15 cellular contexts compared by ENCODE assay signal in the genomic region with DNA sequence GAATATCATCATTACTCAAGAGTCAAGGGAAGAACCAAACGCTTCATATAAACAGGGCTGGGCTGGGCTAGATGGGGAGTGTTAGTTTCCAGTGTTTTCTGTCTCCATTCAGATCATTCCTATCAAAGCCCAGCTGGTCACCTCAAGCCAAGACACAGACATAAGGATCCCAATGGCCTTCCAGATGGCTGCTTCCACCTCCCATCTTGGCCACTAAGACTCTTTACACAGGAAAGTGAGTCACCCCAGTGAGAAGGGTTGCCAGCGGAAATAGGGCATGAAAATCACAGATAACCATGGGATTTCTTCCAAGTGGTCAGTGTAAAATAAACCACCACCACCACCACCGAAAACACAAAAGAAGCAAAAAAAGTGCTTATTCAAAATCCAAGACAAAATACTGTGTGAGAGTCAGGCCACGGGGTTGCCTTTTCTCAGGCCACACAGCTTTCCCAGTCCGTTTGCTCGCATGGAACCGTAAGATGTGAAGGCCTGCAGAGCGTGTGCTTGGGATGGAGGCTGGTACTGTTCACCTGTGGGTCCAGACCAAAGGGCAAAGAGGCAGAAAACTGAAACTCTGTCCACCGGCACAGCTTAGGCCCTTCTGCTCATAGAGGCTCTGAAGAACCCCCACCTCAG. TPM values are rescaled to one million over a fixed set of nuclear protein-coding genes. Genes with fewer than 3 reads are reported as not detected.
DNase-seq lines count a peak whose midpoint lies in the region; ATAC-seq, FAIRE-seq and TF ChIP-seq lines count a peak whose summit lies in the region.
"Had no signal": no experiment of that assay in that cellular context is flagged by ENCODE, and none has a peak within 500 bp of the region (broad histone marks: within the 10 kb centered on the region; RNA-seq: fewer than 3 reads in every experiment).

No MANE protein-coding gene starts in this region.

- H3K27me3 ChIP-seq in small intestine (ENCODE audit: control insufficient read depth in 2 of 2, insufficient read depth in 2 of 2, low read length in 2 of 2) (peaks cover 0 to 3% of the 10 kb centered on the region in 2 donors), HepG2 (ENCODE audit: control insufficient read depth in 1 of 2, insufficient read depth in 2 of 2, low read length in 2 of 2) (peaks cover 0 to 4% of the 10 kb centered on the region in 2 experiments; a peak in 1 of 5 replicates)
- H3K27me3 ChIP-seq: vagina had no signal

- no peak overlapping the region for H3K9ac ChIP-seq in HepG2 (ENCODE audit: insufficient read depth, low read depth, low read length)
- H3K9ac ChIP-seq: parathyroid adenoma had no signal

- WGBS in small intestine, 3 donors, result 61 to 80% (median 66%) methylated on average over 9 of the region's 9 CpGs
- WGBS in HepG2 (ENCODE audit: low lambda C conversion rate), result 14% methylated on average over 8 of the region's 9 CpGs

- CTCF ChIA-PET in HepG2 (lab: Yijun Ruan, JAX; ENCODE audit: low intra/inter-chr PET ratio, low total read pairs), result no interaction called here

- no peak overlapping the region for H3K4me2 ChIP-seq in HepG2 (ENCODE audit: low read depth, low read length)

- intact Hi-C loops in HepG2 (cut with micrococcal nuclease; ENCODE audit: unreplicated experiment), result no loop called here

- no peak for TF ChIP-seq RAD21 in HepG2 (CRISPR knock-in tag; IDR thresholded peaks at IDR 0.05)

- TF ChIP-seq POLR2A in HepG2 (IDR thresholded peaks at IDR 0.05; ENCODE audit: insufficient read depth in 1 of 2, low read depth in 2 of 2, low read length in 2 of 2), result no peak

- no peaks in the 10 kb centered on the region for H3K79me2 ChIP-seq in HepG2 (ENCODE audit: insufficient read depth, low read length)
- H3K79me2 ChIP-seq: parathyroid adenoma had no signal

- DNase-seq in A172 (ENCODE audit: low spot score), result peak; percentile 88
- DNase-seq in HS-27A (ENCODE audit: low read depth), result peak; percentile 59
- DNase-seq in astrocyte of the hippocampus (ENCODE audit: low read depth, low spot score), result peak; percentile 77
- peak; percentile 7 for DNase-seq in glomerular visceral epithelial cell (ENCODE audit: extremely low spot score)
- DNase-seq in small intestine, result no peak
- DNase-seq in NCI-H2107 (lab: John Stamatoyannopoulos, UW), result no peak
- DNase-seq in HepG2 (ENCODE audit: low spot score), result no peak
- DNase-seq: activated CD4-positive, alpha-beta T cell treated with anti-CD3 and anti-CD28 coated beads for 1 hour; amniotic stem cell; DMS 273 treated with DMSO at 0.1 percent for 48 hours; SW 1271 had no signal

- no peak for ATAC-seq in HepG2
- ATAC-seq in GM21717 (IDR thresholded peaks at IDR 0.05; ENCODE audit: unreplicated experiment), result no peak

- H3K9me3 ChIP-seq in small intestine (ENCODE audit: control insufficient read depth, low read depth) (no peaks in the 10 kb centered on the region), HepG2 (ENCODE audit: low read length) (no peaks in the 10 kb centered on the region)
- H3K9me3 ChIP-seq: vagina had no signal

- H3K36me3 ChIP-seq in small intestine (ENCODE audit: control insufficient read depth in 2 of 2, insufficient read depth in 2 of 2, low read length in 2 of 2) (no peaks in the 10 kb centered on the region), HepG2 (replicated peaks in 1 of 2; ENCODE audit: control insufficient read depth in 1 of 2, insufficient read depth in 2 of 2, low read length in 2 of 2) (no peaks in the 10 kb centered on the region)
- H3K36me3 ChIP-seq: vagina had no signal

- H2AFZ ChIP-seq in HepG2 (ENCODE audit: low read length), result no peak overlapping the region
- H2AFZ ChIP-seq: parathyroid adenoma had no signal

- no peak for TF ChIP-seq CTCF in HepG2 (CRISPR knock-in tag; IDR thresholded peaks at IDR 0.05)

- H4K20me1 ChIP-seq in HepG2 (ENCODE audit: insufficient read depth, low read length), result no peaks in the 10 kb centered on the region

- H3K4me3 ChIP-seq in small intestine (ENCODE audit: low read depth in 1 of 2, low read length in 2 of 2) (no peak overlapping the region), HepG2 (replicated peaks in 1 of 3; ENCODE audit: insufficient read depth in 1 of 3, low read depth in 2 of 3, low read length in 3 of 3) (no peak overlapping the region)
- H3K4me3 ChIP-seq: vagina had no signal

- in situ Hi-C loops in HepG2 (cut with HindIII; ENCODE audit: extremely low pct_ligation_motif_present, low pct_unique_long_range_greater_than_20kb), result no loop called here

- POLR2A ChIA-PET in HepG2 (lab: Yijun Ruan, JAX), result no interaction called here

- no peak for FAIRE-seq in small intestine (lab: Jason Lieb, UNC)
- FAIRE-seq in HepG2 (lab: Jason Lieb, UNC), result no peak

- no peaks in the 10 kb centered on the region for H3K4me1 ChIP-seq in small intestine (ENCODE audit: control insufficient read depth in 2 of 2, insufficient read depth in 1 of 2, low read depth in 1 of 2, low read length in 1 of 2)
- H3K4me1 ChIP-seq in HepG2 (ENCODE audit: insufficient read depth, low read length), result no peaks in the 10 kb centered on the region
- H3K4me1 ChIP-seq: parathyroid adenoma, vagina had no signal

- TF ChIP-seq EP300 in HepG2 (IDR thresholded peaks at IDR 0.05; ENCODE audit: low read depth in 2 of 2, low read length in 2 of 2) (no peak), HepG2 (CRISPR knock-in tag; IDR thresholded peaks at IDR 0.05; ENCODE audit: borderline replicate concordance) (no peak)

- BruUV-seq in HepG2 (replicated peaks; lab: Mats Ljungman, UMichigan), result no TSS peak

- H3K27ac ChIP-seq in small intestine (ENCODE audit: low read depth in 1 of 2, low read length in 1 of 2) (no peak overlapping the region), HepG2 (ENCODE audit: extremely low read length, insufficient read depth, low read length) (no peak overlapping the region)
- H3K27ac ChIP-seq: parathyroid adenoma, vagina had no signal

TF ChIP-seq in HepG2, 621 proteins besides CTCF, POLR2A, EP300 and RAD21 (continues in another document):
- TF ChIP-seq ZNF230 (CRISPR knock-in tag; IDR thresholded peaks at IDR 0.05) (no peak), JUN (CRISPR knock-in tag; IDR thresholded peaks at IDR 0.05) (no peak)
- TF ChIP-seq, protein P1, sequence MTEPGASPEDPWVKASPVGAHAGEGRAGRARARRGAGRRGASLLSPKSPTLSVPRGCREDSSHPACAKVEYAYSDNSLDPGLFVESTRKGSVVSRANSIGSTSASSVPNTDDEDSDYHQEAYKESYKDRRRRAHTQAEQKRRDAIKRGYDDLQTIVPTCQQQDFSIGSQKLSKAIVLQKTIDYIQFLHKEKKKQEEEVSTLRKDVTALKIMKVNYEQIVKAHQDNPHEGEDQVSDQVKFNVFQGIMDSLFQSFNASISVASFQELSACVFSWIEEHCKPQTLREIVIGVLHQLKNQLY (CRISPR knock-in tag; IDR thresholded peaks at IDR 0.05), result no peak

RNA-seq across cellular contexts. Expression of a gene that starts 5.6 kb away (rescaled TPM):
- total RNA-seq in A172 (2014; rRNA removed; shearing (Covaris generic)), result not detected in 2 replicates
- 100 to 1,000 TPM in 2 of 3 donors, 10 to 100 TPM in 1; 91.5 to 814 (median 154) TPM for polyA plus RNA-seq in small intestine
- not detected in 2 replicates for total RNA-seq in HepG2 (2016; rRNA removed; fragmentation: Illumina TruSeq; extraction: Trizol)
- total RNA-seq in HepG2 (2016; cell fraction: cytosol; rRNA removed; fragmentation: Illumina TruSeq; extraction: Trizol; ENCODE audit: low read depth), result not detected in 2 replicates
- total RNA-seq in HepG2 (2016; cell fraction: insoluble cytoplasmic fraction; rRNA removed; fragmentation: Illumina TruSeq; extraction: Trizol), result not detected in 2 replicates
- total RNA-seq in HepG2 (2016; cell fraction: membrane; rRNA removed; fragmentation: Illumina TruSeq; extraction: Trizol), result not detected in 2 replicates
- total RNA-seq in HepG2 (2016; cell fraction: nucleus; rRNA removed; fragmentation: Illumina TruSeq; extraction: Trizol), result not detected in 2 replicates
- not detected in 2 replicates for polyA plus RNA-seq in HepG2 (2011; rRNA removed)
- polyA plus RNA-seq in HepG2 (2011; cell fraction: cytosol; rRNA removed), result not detected in 2 replicates
- not detected in 2 replicates for polyA plus RNA-seq in HepG2 (2011; cell fraction: nucleus; rRNA removed)
- polyA plus RNA-seq in HepG2 (2012), result not detected in 2 replicates
- polyA plus RNA-seq in HepG2 (2016; cell fraction: cytosol; fragmentation: Illumina TruSeq; extraction: Trizol; ENCODE audit: low read depth), result not detected in 2 replicates
- not detected in 2 replicates for polyA plus RNA-seq in HepG2 (2016; cell fraction: insoluble cytoplasmic fraction; fragmentation: Illumina TruSeq; extraction: Trizol; ENCODE audit: low read depth)
- polyA plus RNA-seq in HepG2 (2016; cell fraction: membrane; fragmentation: Illumina TruSeq; extraction: Trizol; ENCODE audit: low read depth), result not detected in 2 replicates
- polyA plus RNA-seq in HepG2 (2016; cell fraction: nucleus; fragmentation: Illumina TruSeq; extraction: Trizol; ENCODE audit: insufficient read depth, low read depth), result not detected in 2 replicates
- not detected in 2 replicates for polyA minus RNA-seq in HepG2 (2011; rRNA and poly(A)+ RNA removed; ENCODE audit: low replicate concordance)
- polyA minus RNA-seq in HepG2 (2011; cell fraction: cytosol; rRNA and poly(A)+ RNA removed), result not detected in 2 replicates
- not detected in 2 replicates for polyA minus RNA-seq in HepG2 (2011; cell fraction: nucleus; rRNA and poly(A)+ RNA removed)
- total RNA-seq: vagina had no signal
- polyA plus RNA-seq: AG04450 had no signal

RNA-seq across cellular contexts. Expression of a gene that starts 27.1 kb away (rescaled TPM):
- total RNA-seq in A172 (2014; rRNA removed; shearing (Covaris generic)), result not detected in 2 replicates
- polyA plus RNA-seq in small intestine (10 to 100 TPM; 12.6 to 28.2 (median 17.3) TPM), HepG2 (2011; rRNA removed) (not detected in 2 replicates)
- total RNA-seq in HepG2 (2016; rRNA removed; fragmentation: Illumina TruSeq; extraction: Trizol), result not detected in 2 replicates
- not detected in 2 replicates for total RNA-seq in HepG2 (2016; cell fraction: cytosol; rRNA removed; fragmentation: Illumina TruSeq; extraction: Trizol; ENCODE audit: low read depth)
- total RNA-seq in HepG2 (2016; cell fraction: insoluble cytoplasmic fraction; rRNA removed; fragmentation: Illumina TruSeq; extraction: Trizol), result not detected in 2 replicates
- total RNA-seq in HepG2 (2016; cell fraction: membrane; rRNA removed; fragmentation: Illumina TruSeq; extraction: Trizol), result not detected in 2 replicates
- total RNA-seq in HepG2 (2016; cell fraction: nucleus; rRNA removed; fragmentation: Illumina TruSeq; extraction: Trizol), result not detected in 2 replicates
- not detected in 2 replicates for polyA plus RNA-seq in HepG2 (2011; cell fraction: cytosol; rRNA removed)
- not detected in 2 replicates for polyA plus RNA-seq in HepG2 (2011; cell fraction: nucleus; rRNA removed)
- not detected in 2 replicates for polyA plus RNA-seq in HepG2 (2012)
- not detected in 2 replicates for polyA plus RNA-seq in HepG2 (2016; cell fraction: cytosol; fragmentation: Illumina TruSeq; extraction: Trizol; ENCODE audit: low read depth)
- not detected in 2 replicates for polyA plus RNA-seq in HepG2 (2016; cell fraction: insoluble cytoplasmic fraction; fragmentation: Illumina TruSeq; extraction: Trizol; ENCODE audit: low read depth)
- polyA plus RNA-seq in HepG2 (2016; cell fraction: membrane; fragmentation: Illumina TruSeq; extraction: Trizol; ENCODE audit: low read depth), result not detected in 2 replicates
- polyA plus RNA-seq in HepG2 (2016; cell fraction: nucleus; fragmentation: Illumina TruSeq; extraction: Trizol; ENCODE audit: insufficient read depth, low read depth), result not detected in 2 replicates
- not detected in 2 replicates for polyA minus RNA-seq in HepG2 (2011; rRNA and poly(A)+ RNA removed; ENCODE audit: low replicate concordance)
- not detected in 2 replicates for polyA minus RNA-seq in HepG2 (2011; cell fraction: cytosol; rRNA and poly(A)+ RNA removed)
- polyA minus RNA-seq in HepG2 (2011; cell fraction: nucleus; rRNA and poly(A)+ RNA removed), result not detected in 2 replicates
- total RNA-seq: vagina had no signal
- polyA plus RNA-seq: AG04450 had no signal

Comparison
In these comparisons a context has a peak if more than half of its experiments do, and no peak if none do; other contexts are left out.
1. DNase-seq: peak in A172 (single experiment), HS-27A (single experiment), astrocyte of the hippocampus (single experiment) and glomerular visceral epithelial cell (single experiment); none in small intestine (single experiment), NCI-H2107 (single experiment) and HepG2 (single experiment).